In genomic region chr11:13883589-13883988, GRCh38 we compare ENCODE assay signal across 16 cellular contexts.
A peak's percentile ranks its signal among the peaks of the same experiment; 100 is the strongest.
DNase-seq lines count a peak whose midpoint lies in the region; ATAC-seq and TF ChIP-seq lines count a peak whose summit lies in the region.
"Had no signal": no experiment of that assay in that cellular context is flagged by ENCODE, and none has a peak within 500 bp of the region (broad histone marks: within the 10 kb centered on the region; RNA-seq: fewer than 3 reads in every experiment).

No MANE protein-coding gene starts in this region.

- no peaks in the 10 kb centered on the region for H3F3A ChIP-seq in GM23338 (replicated peaks; ENCODE audit: low read depth)
- peaks cover 6% of the 10 kb centered on the region for H3F3A ChIP-seq in PC-3 (ENCODE audit: low read length, unreplicated experiment)

- H4K20me1 ChIP-seq in GM23338 (replicated peaks; ENCODE audit: insufficient read depth) = no peaks in the 10 kb centered on the region
- H4K20me1 ChIP-seq in PC-3 (ENCODE audit: low read length) = no peaks in the 10 kb centered on the region
- H4K20me1 ChIP-seq: BLaER1 had no signal

- H3K4me3 ChIP-seq in GM23338 = no peak overlapping the region
- no peak overlapping the region for H3K4me3 ChIP-seq in PC-3 (ENCODE audit: low read length)
- H3K4me3 ChIP-seq in lung = no peak overlapping the region
- H3K4me3 ChIP-seq in MG63 = no peak overlapping the region
- H3K4me3 ChIP-seq: BLaER1, GM23248 had no signal

- intact Hi-C loops in PC-3 (cut with micrococcal nuclease) (no loop called here), Calu3 (cut with micrococcal nuclease; ENCODE audit: unreplicated experiment) (no loop called here)

- CTCF ChIA-PET in PC-3 (lab: Charles Lee) = no interaction called here
- CTCF ChIA-PET in Calu3 (lab: Charles Lee) = interaction anchor here (0.6 kb wide), 1 partner anchor 350 kb away, joined by 5 read pairs; no protein-coding TSS in a partner anchor

- H3K4me3 Mint-ChIP-seq in GM23338 (no peak overlapping the region), Calu3 (ENCODE audit: low read depth, unreplicated experiment) (no peak overlapping the region)
- no peak overlapping the region for H3K4me3 Mint-ChIP-seq in central memory CD8-positive, alpha-beta T cell
- H3K4me3 Mint-ChIP-seq: CD8-positive, alpha-beta memory T cell; HFFc6 had no signal

- H3K4me1 Mint-ChIP-seq in GM23338 (peaks cover 4% of the 10 kb centered on the region; the same call in 1 of the 3 replicates), Calu3 (ENCODE audit: low read depth, unreplicated experiment) (peaks cover 9% of the 10 kb centered on the region)
- H3K4me1 Mint-ChIP-seq in central memory CD8-positive, alpha-beta T cell = no peaks in the 10 kb centered on the region

- H3K79me2 ChIP-seq in GM23338 (replicated peaks; ENCODE audit: insufficient read depth) (no peaks in the 10 kb centered on the region), PC-3 (ENCODE audit: low read length) (no peaks in the 10 kb centered on the region)

- TF ChIP-seq CTCF in GM23338 (conservative IDR thresholded peaks at IDR 0.05; ENCODE audit: low read depth in 2 of 2) = no peak
- TF ChIP-seq CTCF in PC-3 (conservative IDR thresholded peaks at IDR 0.05; ENCODE audit: low read depth, low read length) = no peak
- no peak for TF ChIP-seq CTCF in lung (IDR thresholded peaks at IDR 0.05; ENCODE audit: control extremely low read depth, extremely low read depth)
- no peak for TF ChIP-seq CTCF in Calu3 (IDR thresholded peaks at IDR 0.05; ENCODE audit: unreplicated experiment)

- H2AFZ ChIP-seq in GM23338 (peak overlapping the region; percentile 43; the same call in 1 of the 2 replicates), PC-3 (ENCODE audit: low read length) (no peak overlapping the region)
- H2AFZ ChIP-seq: GM23248 had no signal

- H3K27ac ChIP-seq in GM23338 (ENCODE audit: low read depth) (no peak overlapping the region), PC-3 (ENCODE audit: low read length) (peak overlapping the region; percentile 67), lung (ENCODE audit: low read depth in 1 of 2, low read length in 1 of 2) (no peak overlapping the region)
- H3K27ac ChIP-seq: BLaER1, GM23248, HL-60 had no signal

- POLR2A ChIA-PET in PC-3 (lab: Charles Lee; ENCODE audit: unreplicated experiment) = no interaction called here

- H3K4me1 ChIP-seq in GM23338 (ENCODE audit: insufficient read depth) (no peaks in the 10 kb centered on the region), PC-3 (ENCODE audit: insufficient read depth, low read length) (peaks cover 34% of the 10 kb centered on the region), lung (ENCODE audit: control insufficient read depth in 2 of 2, insufficient read depth in 2 of 2, low read length in 2 of 2) (peaks cover 0 to 1% of the 10 kb centered on the region in 2 donors)
- H3K4me1 ChIP-seq: BLaER1 had no signal

- 84 to 97% methylated on average over 6 of the region's 6 CpGs for WGBS in lung, 2 donors

- peaks cover 2% of the 10 kb centered on the region for H3K27me3 Mint-ChIP-seq in GM23338 (ENCODE audit: insufficient read depth, low read depth, poor library complexity)
- H3K27me3 Mint-ChIP-seq in central memory CD8-positive, alpha-beta T cell = no peaks in the 10 kb centered on the region
- H3K27me3 Mint-ChIP-seq in Calu3 (ENCODE audit: unreplicated experiment) = peaks cover 12% of the 10 kb centered on the region

- DNase-seq in GM23338 (ENCODE audit: low spot score) (no peak), PC-3 (no peak), lung (ENCODE audit: low spot score) (peak; percentile 7), MG63 (no peak), Calu3 (no peak), NCI-H2171 treated with DMSO at 0.1 percent for 48 hours (lab: John Stamatoyannopoulos, UW) (no peak)
- DNase-seq in central memory CD8-positive, alpha-beta T cell (ENCODE audit: low spot score in 2 of 2) = no peak
- DNase-seq: 8988T; CD8-positive, alpha-beta memory T cell; COR-L47; GM23248; HCEC 1CT; HFFc6 had no signal

- ATAC-seq in GM23338 (no peak), PC-3 (no peak), lung (ENCODE audit: insufficient read depth, low FRiP score) (no peak), GM19035 (IDR thresholded peaks at IDR 0.05; ENCODE audit: unreplicated experiment) (no peak)
- no peak for ATAC-seq in central memory CD8-positive, alpha-beta T cell (replicated peaks; ENCODE audit: extremely low read depth, poor library complexity, severe bottlenecking)

- no peak overlapping the region for H3K4me2 ChIP-seq in GM23338
- peak overlapping the region; percentile 64 for H3K4me2 ChIP-seq in PC-3 (ENCODE audit: low read length)
- H3K4me2 ChIP-seq: BLaER1 had no signal

- H3K9ac ChIP-seq in PC-3 (ENCODE audit: low read length) = no peak overlapping the region
- H3K9ac ChIP-seq: BLaER1, GM23248 had no signal

- no peaks in the 10 kb centered on the region for H3K36me3 Mint-ChIP-seq in GM23338 (ENCODE audit: low read depth)
- no peaks in the 10 kb centered on the region for H3K36me3 Mint-ChIP-seq in central memory CD8-positive, alpha-beta T cell (ENCODE audit: insufficient read depth)
- no peaks in the 10 kb centered on the region for H3K36me3 Mint-ChIP-seq in Calu3 (ENCODE audit: insufficient read depth, unreplicated experiment)
- H3K36me3 Mint-ChIP-seq: CD8-positive, alpha-beta memory T cell had no signal

- no peaks in the 10 kb centered on the region for H3K9me3 ChIP-seq in PC-3 (ENCODE audit: low read length)
- no peaks in the 10 kb centered on the region for H3K9me3 ChIP-seq in lung (ENCODE audit: control insufficient read depth in 2 of 2, insufficient read depth in 1 of 2, low read length in 1 of 2)
- H3K9me3 ChIP-seq in MG63 = no peaks in the 10 kb centered on the region
- H3K9me3 ChIP-seq: BLaER1 had no signal

- no peak overlapping the region for H3K27ac Mint-ChIP-seq in GM23338
- H3K27ac Mint-ChIP-seq in central memory CD8-positive, alpha-beta T cell (ENCODE audit: low read depth) = peak overlapping the region; percentile 4
- no peak overlapping the region for H3K27ac Mint-ChIP-seq in Calu3 (ENCODE audit: unreplicated experiment)
- H3K27ac Mint-ChIP-seq: HFFc6 had no signal

- H3K36me3 ChIP-seq in GM23338 (ENCODE audit: insufficient read depth) (no peaks in the 10 kb centered on the region), PC-3 (ENCODE audit: low read depth, low read length) (no peaks in the 10 kb centered on the region), lung (ENCODE audit: control insufficient read depth in 2 of 2, insufficient read depth in 2 of 2, low read length in 2 of 2) (no peaks in the 10 kb centered on the region), MG63 (no peaks in the 10 kb centered on the region)
- H3K36me3 ChIP-seq: BLaER1 had no signal

- no peaks in the 10 kb centered on the region for H3K9me3 Mint-ChIP-seq in GM23338
- peaks cover 5% of the 10 kb centered on the region for H3K9me3 Mint-ChIP-seq in central memory CD8-positive, alpha-beta T cell
- no peaks in the 10 kb centered on the region for H3K9me3 Mint-ChIP-seq in Calu3 (ENCODE audit: low read depth, unreplicated experiment)
- H3K9me3 Mint-ChIP-seq: HFFc6 had no signal

- no TSS peak for BruUV-seq in PC-3 (replicated peaks; lab: Mats Ljungman, UMichigan)
- no TSS peak for BruUV-seq in Calu3 (replicated peaks; lab: Mats Ljungman, UMichigan)

- no peaks in the 10 kb centered on the region for H3K9me2 ChIP-seq in GM23338 (ENCODE audit: insufficient read depth)
- H3K9me2 ChIP-seq in PC-3 (replicated peaks; ENCODE audit: low read length) = no peaks in the 10 kb centered on the region

- H3K27me3 ChIP-seq in GM23338 (ENCODE audit: insufficient read depth) = no peaks in the 10 kb centered on the region
- no peaks in the 10 kb centered on the region for H3K27me3 ChIP-seq in PC-3 (ENCODE audit: low read length)
- no peaks in the 10 kb centered on the region for H3K27me3 ChIP-seq in lung (ENCODE audit: control insufficient read depth, insufficient read depth)
- H3K27me3 ChIP-seq in MG63 = no peaks in the 10 kb centered on the region
- H3K27me3 ChIP-seq: BLaER1 had no signal

TF ChIP-seq in GM23338, 12 proteins besides CTCF, POLR2A, EP300 and RAD21 (continues in another document):
- TF ChIP-seq, protein P1, sequence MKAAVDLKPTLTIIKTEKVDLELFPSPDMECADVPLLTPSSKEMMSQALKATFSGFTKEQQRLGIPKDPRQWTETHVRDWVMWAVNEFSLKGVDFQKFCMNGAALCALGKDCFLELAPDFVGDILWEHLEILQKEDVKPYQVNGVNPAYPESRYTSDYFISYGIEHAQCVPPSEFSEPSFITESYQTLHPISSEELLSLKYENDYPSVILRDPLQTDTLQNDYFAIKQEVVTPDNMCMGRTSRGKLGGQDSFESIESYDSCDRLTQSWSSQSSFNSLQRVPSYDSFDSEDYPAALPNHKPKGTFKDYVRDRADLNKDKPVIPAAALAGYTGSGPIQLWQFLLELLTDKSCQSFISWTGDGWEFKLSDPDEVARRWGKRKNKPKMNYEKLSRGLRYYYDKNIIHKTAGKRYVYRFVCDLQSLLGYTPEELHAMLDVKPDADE (IDR thresholded peaks at IDR 0.05) = no peak
- no peak for TF ChIP-seq EZH2 (IDR thresholded peaks at IDR 0.05; ENCODE audit: low read depth, unreplicated experiment)
- TF ChIP-seq ZNF114 (CRISPR knock-in tag; IDR thresholded peaks at IDR 0.05) = no peak
- no peak for TF ChIP-seq EZH2phosphoT487 (IDR thresholded peaks at IDR 0.05; ENCODE audit: unreplicated experiment)
- TF ChIP-seq ZNF331 (CRISPR knock-in tag; IDR thresholded peaks at IDR 0.05; ENCODE audit: low read depth) = no peak
- no peak for TF ChIP-seq JUNB (IDR thresholded peaks at IDR 0.05; ENCODE audit: unreplicated experiment)
- no peak for TF ChIP-seq POLR2AphosphoS5 (IDR thresholded peaks at IDR 0.05; ENCODE audit: low read depth)
- no peak for TF ChIP-seq CREB1 (CRISPR knock-in tag; IDR thresholded peaks at IDR 0.05; ENCODE audit: low read depth)
- no peak for TF ChIP-seq STAT1 (IDR thresholded peaks at IDR 0.05; ENCODE audit: unreplicated experiment)
